1 cellular context compared by ENCODE assay signal in genomic region chr13:39804332-39805231, GRCh38.
TF ChIP-seq lines count a peak whose summit lies in the region.

No MANE protein-coding gene starts in this region.

TF ChIP-seq in SK-N-SH treated with all-trans-retinoic acid at 6 μM for 48 hours, 23 proteins besides CTCF, POLR2A, EP300 and RAD21 (continued from another document):
- TF ChIP-seq, protein P1, sequence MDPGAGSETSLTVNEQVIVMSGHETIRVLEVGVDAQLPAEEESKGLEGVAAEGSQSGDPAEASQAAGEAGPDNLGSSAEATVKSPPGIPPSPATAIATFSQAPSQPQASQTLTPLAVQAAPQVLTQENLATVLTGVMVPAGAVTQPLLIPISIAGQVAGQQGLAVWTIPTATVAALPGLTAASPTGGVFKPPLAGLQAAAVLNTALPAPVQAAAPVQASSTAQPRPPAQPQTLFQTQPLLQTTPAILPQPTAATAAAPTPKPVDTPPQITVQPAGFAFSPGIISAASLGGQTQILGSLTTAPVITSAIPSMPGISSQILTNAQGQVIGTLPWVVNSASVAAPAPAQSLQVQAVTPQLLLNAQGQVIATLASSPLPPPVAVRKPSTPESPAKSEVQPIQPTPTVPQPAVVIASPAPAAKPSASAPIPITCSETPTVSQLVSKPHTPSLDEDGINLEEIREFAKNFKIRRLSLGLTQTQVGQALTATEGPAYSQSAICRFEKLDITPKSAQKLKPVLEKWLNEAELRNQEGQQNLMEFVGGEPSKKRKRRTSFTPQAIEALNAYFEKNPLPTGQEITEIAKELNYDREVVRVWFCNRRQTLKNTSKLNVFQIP (CRISPR knock-in tag; IDR thresholded peaks at IDR 0.05; ENCODE audit: borderline replicate concordance, low read depth): no peak
- no peak for TF ChIP-seq OSR1 (CRISPR knock-in tag; IDR thresholded peaks at IDR 0.05)
- no peak for TF ChIP-seq SNAI2 (CRISPR knock-in tag; IDR thresholded peaks at IDR 0.05)
- no peak for TF ChIP-seq ZC3H10 (CRISPR knock-in tag; IDR thresholded peaks at IDR 0.05)
- no peak for TF ChIP-seq ISL1 (CRISPR knock-in tag; IDR thresholded peaks at IDR 0.05)
- TF ChIP-seq TOX (CRISPR knock-in tag; IDR thresholded peaks at IDR 0.05; ENCODE audit: borderline replicate concordance): no peak
